In genomic region chr4:3295837-3296624, GRCh38 we compare ENCODE assay signal across 1 cellular context.
TF ChIP-seq lines count a peak whose summit lies in the region.

No MANE protein-coding gene starts in this region.

TF ChIP-seq in HepG2, 621 proteins besides CTCF, POLR2A, EP300 and RAD21:
- TF ChIP-seq RBAK (CRISPR knock-in tag; IDR thresholded peaks at IDR 0.05) (peak; percentile 59; the same call in 1 of the 2 replicates), ZNF121 (CRISPR knock-in tag; IDR thresholded peaks at IDR 0.05) (0 out of 2 replicates have a peak, but pooled peaks have one; percentile 40), PITX1 (CRISPR knock-in tag; IDR thresholded peaks at IDR 0.05) (no peak)
